ENCODE assay signal across 21 cellular contexts in genomic region chr18:78672862-78673446, GRCh38.
"Had no signal": no experiment of that assay in that cellular context is flagged by ENCODE, and none has a peak within 500 bp of the region (broad histone marks: within the 10 kb centered on the region; RNA-seq: fewer than 3 reads in every experiment).

No MANE protein-coding gene starts in this region.

- H3K4me3 Mint-ChIP-seq: activated CD8-positive, alpha-beta T cell treated with anti-CD3 and anti-CD28 coated beads for 36 hours; activated naive CD4-positive, alpha-beta T cell treated with anti-CD3 and anti-CD28 coated beads for 36 hours; activated T-helper 17 cell treated with anti-CD3 and anti-CD28 coated beads, Interleukin-2, amount 50 U/mL, for 72 hours; central memory CD8-positive, alpha-beta T cell; stimulated activated effector memory CD8-positive, alpha-beta T cell treated with anti-CD3 and anti-CD28 coated beads, Interleukin-12 subunit alpha, Interleukin-12 subunit beta, amount 100 ng/mL, for 72 hours had no signal

- H3K4me1 Mint-ChIP-seq: activated T-helper 17 cell treated with anti-CD3 and anti-CD28 coated beads, Interleukin-2, amount 50 U/mL, for 72 hours; naive B cell; stimulated activated effector memory CD8-positive, alpha-beta T cell treated with anti-CD3 and anti-CD28 coated beads, Interleukin-12 subunit alpha, Interleukin-12 subunit beta, amount 100 ng/mL, for 72 hours had no signal

- H3K4me1 ChIP-seq: left lung, pancreas, right lobe of liver had no signal

- H3K36me3 Mint-ChIP-seq: naive B cell; stimulated activated effector memory CD8-positive, alpha-beta T cell treated with anti-CD3 and anti-CD28 coated beads, Interleukin-12 subunit alpha, Interleukin-12 subunit beta, amount 100 ng/mL, for 72 hours had no signal

- H3K27ac Mint-ChIP-seq: activated CD8-positive, alpha-beta T cell treated with anti-CD3 and anti-CD28 coated beads for 36 hours; activated naive CD4-positive, alpha-beta T cell treated with anti-CD3 and anti-CD28 coated beads for 36 hours; activated T-helper 17 cell treated with anti-CD3 and anti-CD28 coated beads, Interleukin-2, amount 50 U/mL, for 72 hours; naive B cell; stimulated activated effector memory CD8-positive, alpha-beta T cell treated with anti-CD3 and anti-CD28 coated beads, Interleukin-12 subunit alpha, Interleukin-12 subunit beta, amount 100 ng/mL, for 72 hours had no signal

- H3K36me3 ChIP-seq: brain microvascular endothelial cell, left lung, pancreas, right lobe of liver had no signal

- H3K27me3 Mint-ChIP-seq: activated CD8-positive, alpha-beta T cell treated with anti-CD3 and anti-CD28 coated beads for 36 hours; activated T-helper 17 cell treated with anti-CD3 and anti-CD28 coated beads, Interleukin-2, amount 50 U/mL, for 72 hours; central memory CD8-positive, alpha-beta T cell had no signal

- ATAC-seq: activated CD8-positive, alpha-beta T cell treated with anti-CD3 and anti-CD28 coated beads for 36 hours; activated T-helper 17 cell treated with anti-CD3 and anti-CD28 coated beads, Interleukin-2, amount 50 U/mL, for 72 hours; left lung; mucosa of descending colon; pancreas had no signal

- H3K4me3 ChIP-seq: left lung, mucosa of descending colon, pancreas, right lobe of liver, smooth muscle cell had no signal

- DNase-seq: activated CD4-positive, alpha-beta T cell treated with anti-CD3 and anti-CD28 coated beads for 48 hours; activated CD4-positive, CD25-positive, alpha-beta regulatory T cell; activated CD8-positive, alpha-beta T cell treated with anti-CD3 and anti-CD28 coated beads for 36 hours; activated naive CD4-positive, alpha-beta T cell treated with anti-CD3 and anti-CD28 coated beads for 36 hours; activated T-cell treated with anti-CD3 and anti-CD28 coated beads, Interleukin-2, amount 50 U/mL, for 1 hour; brain microvascular endothelial cell; cortex of kidney; erythroblast; hypothalamus; left lung; mammary epithelial cell; mucosa of descending colon; naive B cell; pancreas; right lobe of liver; stimulated activated CD4-positive, alpha-beta T cell treated with anti-CD3 and anti-CD28 coated beads, Interleukin-4, amount 100 ng/mL, for 24 hours; T1000 had no signal

- H3K9me3 Mint-ChIP-seq: activated CD8-positive, alpha-beta T cell treated with anti-CD3 and anti-CD28 coated beads for 36 hours; activated naive CD4-positive, alpha-beta T cell treated with anti-CD3 and anti-CD28 coated beads for 36 hours; activated T-helper 17 cell treated with anti-CD3 and anti-CD28 coated beads, Interleukin-2, amount 50 U/mL, for 72 hours; central memory CD8-positive, alpha-beta T cell; stimulated activated effector memory CD8-positive, alpha-beta T cell treated with anti-CD3 and anti-CD28 coated beads, Interleukin-12 subunit alpha, Interleukin-12 subunit beta, amount 100 ng/mL, for 72 hours had no signal

- H3K27ac ChIP-seq: brain microvascular endothelial cell, left lung, pancreas, right lobe of liver had no signal

- H3K9me3 ChIP-seq: left lung, mucosa of descending colon, pancreas, right lobe of liver had no signal

- H3K27me3 ChIP-seq: brain microvascular endothelial cell, pancreas, right lobe of liver had no signal
